18 cellular contexts compared by ENCODE assay signal in genomic region chr10:69957516-69958231, GRCh38.
"Had no signal": no experiment of that assay in that cellular context is flagged by ENCODE, and none has a peak within 500 bp of the region (broad histone marks: within the 10 kb centered on the region; RNA-seq: fewer than 3 reads in every experiment).

No MANE protein-coding gene starts in this region.

- H3K4me3 Mint-ChIP-seq: activated B cell treated with CpG ODN at 0.5 μM for 24 hours; activated CD4-positive, alpha-beta memory T cell treated with anti-CD3 and anti-CD28 coated beads for 36 hours; activated naive CD8-positive, alpha-beta T cell treated with anti-CD3 and anti-CD28 coated beads, Interleukin-2, amount 50 U/mL, for 24 hours; naive B cell; stimulated activated naive CD8-positive, alpha-beta T cell treated with anti-CD3 and anti-CD28 coated beads, Interleukin-15, amount 100 ng/mL, for 72 hours; T-helper 1 cell treated with Interleukin-12 subunit alpha and Interleukin-12 subunit beta and Interleukin-4 antibody, amounts not matched to agents 30 μg/mL and 1 μg/mL, for 36 hours had no signal

- H3K4me1 Mint-ChIP-seq: stimulated activated naive CD8-positive, alpha-beta T cell treated with anti-CD3 and anti-CD28 coated beads, Interleukin-15, amount 100 ng/mL, for 72 hours had no signal

- H3K27ac Mint-ChIP-seq: activated B cell treated with CpG ODN at 0.5 μM for 24 hours; activated CD4-positive, alpha-beta memory T cell treated with anti-CD3 and anti-CD28 coated beads for 36 hours; activated naive CD8-positive, alpha-beta T cell treated with anti-CD3 and anti-CD28 coated beads, Interleukin-2, amount 50 U/mL, for 24 hours; progenitor cell of endocrine pancreas; stimulated activated naive CD8-positive, alpha-beta T cell treated with anti-CD3 and anti-CD28 coated beads, Interleukin-15, amount 100 ng/mL, for 72 hours; T-helper 1 cell treated with Interleukin-12 subunit alpha and Interleukin-12 subunit beta and Interleukin-4 antibody, amounts not matched to agents 30 μg/mL and 1 μg/mL, for 36 hours had no signal

- H3K9me3 Mint-ChIP-seq: activated B cell treated with CpG ODN at 0.5 μM for 24 hours; activated CD4-positive, alpha-beta memory T cell treated with anti-CD3 and anti-CD28 coated beads for 36 hours; activated naive CD8-positive, alpha-beta T cell treated with anti-CD3 and anti-CD28 coated beads, Interleukin-2, amount 50 U/mL, for 24 hours; naive B cell; stimulated activated naive CD8-positive, alpha-beta T cell treated with anti-CD3 and anti-CD28 coated beads, Interleukin-15, amount 100 ng/mL, for 72 hours; T-helper 1 cell treated with Interleukin-12 subunit alpha and Interleukin-12 subunit beta and Interleukin-4 antibody, amounts not matched to agents 30 μg/mL and 1 μg/mL, for 36 hours had no signal

- DNase-seq: activated B cell treated with CpG ODN at 0.5 μM for 24 hours; activated gamma-delta T cell; activated naive CD4-positive, alpha-beta T cell treated with anti-CD3 and anti-CD28 coated beads, Interleukin-2, amount 50 U/mL, for 16 hours; activated naive CD8-positive, alpha-beta T cell treated with anti-CD3 and anti-CD28 coated beads, Interleukin-2, amount 50 U/mL, for 24 hours; activated T-cell treated with anti-CD3 and anti-CD28 coated beads for 4 hours; effector memory CD4-positive, alpha-beta T cell; gastrocnemius medialis; hippocampal formation; left cardiac atrium; naive B cell; stimulated activated CD4-positive, alpha-beta T cell treated with anti-CD3 and anti-CD28 coated beads, Interleukin-12 subunit alpha, Interleukin-12 subunit beta, amount 100 ng/mL, for 4 hours; stimulated activated CD4-positive, alpha-beta T cell treated with anti-CD3 and anti-CD28 coated beads, Interleukin-4, amount 100 ng/mL, for 4 hours; tibial artery; uterus had no signal

- H3K27me3 Mint-ChIP-seq: activated B cell treated with CpG ODN at 0.5 μM for 24 hours had no signal

- H3K36me3 Mint-ChIP-seq: activated CD4-positive, alpha-beta memory T cell treated with anti-CD3 and anti-CD28 coated beads for 36 hours; naive B cell had no signal
